10 cellular contexts compared by ENCODE assay signal in genomic region chr2:37573818-37574388, GRCh38.
DNase-seq lines count a peak whose midpoint lies in the region; ATAC-seq and TF ChIP-seq lines count a peak whose summit lies in the region.
"Had no signal": no experiment of that assay in that cellular context is flagged by ENCODE, and none has a peak within 500 bp of the region (broad histone marks: within the 10 kb centered on the region; RNA-seq: fewer than 3 reads in every experiment).

No MANE protein-coding gene starts in this region.

- no peak overlapping the region for H3K4me3 ChIP-seq in rectal smooth muscle tissue (ENCODE audit: low read length)

- peak; percentile 41 for DNase-seq in RPMI7951 (ENCODE audit: low read depth)
- no peak for DNase-seq in H4 (ENCODE audit: low spot score)
- DNase-seq in GM10248 (ENCODE audit: extremely low spot score): no peak
- DNase-seq in GDM1 (lab: John Stamatoyannopoulos, UW): no peak
- DNase-seq: midbrain, NCI-H524, WERI-Rb-1 had no signal

- CTCF ChIA-PET in GM10248 (lab: Yijun Ruan, JAX): interaction anchor here (0.8 to 1.8 kb wide), 13 partner anchors 9 to 303 kb away, joined by 3 to 9 read pairs (median 4); no protein-coding TSS in a partner anchor

- H3K4me1 ChIP-seq in rectal smooth muscle tissue (ENCODE audit: control insufficient read depth, insufficient read depth, low read length): peaks cover 12% of the 10 kb centered on the region

- no peak overlapping the region for H3K9ac ChIP-seq in rectal smooth muscle tissue (ENCODE audit: low read length)

- POLR2A ChIA-PET in GM10248 (lab: Yijun Ruan, JAX): interaction anchor here (0.7 kb wide), 1 partner anchor 9 kb away, joined by 3 read pairs; no protein-coding TSS in a partner anchor

- peak overlapping the region; percentile 11 for H3K27ac ChIP-seq in rectal smooth muscle tissue (ENCODE audit: low read depth, low read length)
- H3K27ac ChIP-seq: WERI-Rb-1 had no signal

- no peaks in the 10 kb centered on the region for H3K36me3 ChIP-seq in rectal smooth muscle tissue (ENCODE audit: control insufficient read depth, insufficient read depth, low read length)
- H3K36me3 ChIP-seq: WERI-Rb-1 had no signal

- peak; percentile 71 for ATAC-seq in GM19351 (IDR thresholded peaks at IDR 0.05; ENCODE audit: unreplicated experiment)
- peak; percentile 42 for ATAC-seq in HG02938 (IDR thresholded peaks at IDR 0.05; ENCODE audit: unreplicated experiment)

- no peaks in the 10 kb centered on the region for H3K27me3 ChIP-seq in rectal smooth muscle tissue (ENCODE audit: control insufficient read depth, insufficient read depth, low read length)

- no peak for TF ChIP-seq CTCF in GM10248 (IDR thresholded peaks at IDR 0.05; ENCODE audit: control extremely low read depth, extremely low read depth, low read depth, missing control alignments)
